In the genomic region with DNA sequence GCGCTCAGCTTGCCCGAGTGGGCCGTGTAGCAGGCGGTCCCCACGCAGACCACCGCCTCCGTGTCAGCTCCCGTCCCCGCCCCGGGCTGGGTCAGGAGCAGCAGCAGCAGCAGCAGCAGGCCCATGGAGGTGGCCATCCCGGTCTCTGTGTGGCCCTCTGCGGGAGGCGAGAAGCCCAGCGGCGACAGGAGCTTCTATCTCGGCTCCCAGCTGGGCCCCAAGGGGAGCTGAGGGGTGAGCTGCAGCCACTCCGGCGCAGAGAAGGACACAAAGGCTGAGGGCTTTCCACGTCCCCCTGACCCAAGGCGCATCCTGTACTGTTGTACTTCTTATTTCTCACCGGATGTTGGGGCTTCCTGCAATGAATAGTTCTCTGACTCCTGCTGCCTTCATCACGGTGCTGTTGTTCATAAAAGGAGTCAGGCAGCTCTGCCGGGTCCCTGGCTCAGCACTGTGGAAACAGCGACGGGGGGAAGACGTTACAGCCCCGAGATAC, we compare ENCODE assay signal across 8 cellular contexts. TPM values are rescaled to one million over a fixed set of nuclear protein-coding genes. Genes with fewer than 3 reads are reported as not detected.
A peak's percentile ranks its signal among the peaks of the same experiment; 100 is the strongest.
DNase-seq lines count a peak whose midpoint lies in the region; ATAC-seq and TF ChIP-seq lines count a peak whose summit lies in the region.

A gene with protein sequence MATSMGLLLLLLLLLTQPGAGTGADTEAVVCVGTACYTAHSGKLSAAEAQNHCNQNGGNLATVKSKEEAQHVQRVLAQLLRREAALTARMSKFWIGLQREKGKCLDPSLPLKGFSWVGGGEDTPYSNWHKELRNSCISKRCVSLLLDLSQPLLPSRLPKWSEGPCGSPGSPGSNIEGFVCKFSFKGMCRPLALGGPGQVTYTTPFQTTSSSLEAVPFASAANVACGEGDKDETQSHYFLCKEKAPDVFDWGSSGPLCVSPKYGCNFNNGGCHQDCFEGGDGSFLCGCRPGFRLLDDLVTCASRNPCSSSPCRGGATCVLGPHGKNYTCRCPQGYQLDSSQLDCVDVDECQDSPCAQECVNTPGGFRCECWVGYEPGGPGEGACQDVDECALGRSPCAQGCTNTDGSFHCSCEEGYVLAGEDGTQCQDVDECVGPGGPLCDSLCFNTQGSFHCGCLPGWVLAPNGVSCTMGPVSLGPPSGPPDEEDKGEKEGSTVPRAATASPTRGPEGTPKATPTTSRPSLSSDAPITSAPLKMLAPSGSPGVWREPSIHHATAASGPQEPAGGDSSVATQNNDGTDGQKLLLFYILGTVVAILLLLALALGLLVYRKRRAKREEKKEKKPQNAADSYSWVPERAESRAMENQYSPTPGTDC (minus strand): TSS at position 269 of the 496 bp plus-strand sequence. CDS start 132 bp downstream, at position 137.

- intact Hi-C loops in colonic mucosa (cut with DNase I) = no loop called here

- no peaks in the 10 kb centered on the region for H3K36me3 ChIP-seq in colonic mucosa
- H3K36me3 ChIP-seq in muscle layer of duodenum (ENCODE audit: control insufficient read depth in 1 of 2, insufficient read depth in 2 of 2, low read length in 2 of 2) = no peaks in the 10 kb centered on the region

- no peaks in the 10 kb centered on the region for H3K4me1 ChIP-seq in colonic mucosa
- H3K4me1 ChIP-seq in muscle layer of duodenum (ENCODE audit: control insufficient read depth in 1 of 2, insufficient read depth in 2 of 2, low read length in 2 of 2) = no peaks in the 10 kb centered on the region

- peak; percentile 86 for DNase-seq in GDM1 (lab: John Stamatoyannopoulos, UW)
- no peak for DNase-seq in colonic mucosa
- no peak for DNase-seq in A172 (ENCODE audit: low spot score)
- no peak for DNase-seq in G401 (ENCODE audit: low spot score)
- DNase-seq in NCI-H1048 (lab: John Stamatoyannopoulos, UW) = no peak

- H3K27ac ChIP-seq in colonic mucosa = peak within 1 kb of the TSS; percentile 61
- peak within 1 kb of the TSS; percentile 63 for H3K27ac ChIP-seq in muscle layer of duodenum (ENCODE audit: low read length)

- in situ Hi-C loops in G401 (cut with HindIII; ENCODE audit: low sequenced_read_pairs) = no loop called here

- no peak for TF ChIP-seq CTCF in colonic mucosa (IDR thresholded peaks at IDR 0.05)

- ATAC-seq in HG03175 (IDR thresholded peaks at IDR 0.05; ENCODE audit: unreplicated experiment) = peak; percentile 60
- no peak for ATAC-seq in GM21528 (IDR thresholded peaks at IDR 0.05; ENCODE audit: low FRiP score, unreplicated experiment)

- no peaks in the 10 kb centered on the region for H3K27me3 ChIP-seq in colonic mucosa
- no peaks in the 10 kb centered on the region for H3K27me3 ChIP-seq in muscle layer of duodenum (ENCODE audit: low read depth, low read length)

- H3K4me3 ChIP-seq in colonic mucosa (peak within 1 kb of the TSS; percentile 15), muscle layer of duodenum (ENCODE audit: low read depth in 1 of 2, low read length in 2 of 2) (peak within 1 kb of the TSS; percentile 28 to 51)

- H3K9me3 ChIP-seq in colonic mucosa (no peaks in the 10 kb centered on the region), muscle layer of duodenum (ENCODE audit: control insufficient read depth in 1 of 2, low read length in 2 of 2) (no peaks in the 10 kb centered on the region)

- H3K9ac ChIP-seq in colonic mucosa (ENCODE audit: low read depth in 2 of 2, low read length in 2 of 2) = peak within 1 kb of the TSS in 1 of 2 donors; percentile 4

RNA-seq across cellular contexts. Expression of the gene that starts here (rescaled TPM):
- 10 to 100 TPM in 1 of 2 donors, 1 to 10 TPM in 1; 5.3 to 20.3 TPM for total RNA-seq in colonic mucosa
- total RNA-seq in A172 (2014; rRNA removed; shearing (Covaris generic)) = not detected in 2 replicates
- total RNA-seq in G401 (2014; rRNA removed; shearing (Covaris generic)) = not detected in 2 replicates
